ENCODE assay signal across 8 cellular contexts in genomic region chr5:38846379-38846967, GRCh38. TPM values are rescaled to one million over a fixed set of nuclear protein-coding genes. Genes with fewer than 3 reads are reported as not detected.
A peak's percentile ranks its signal among the peaks of the same experiment; 100 is the strongest.
DNase-seq lines count a peak whose midpoint lies in the region.

No MANE protein-coding gene starts in this region.

- H3K4me3 ChIP-seq in mesendoderm (ENCODE audit: low read length): peak overlapping the region; percentile 48
- H3K4me3 ChIP-seq in urinary bladder (ENCODE audit: low read depth, low read length): peak overlapping the region; percentile 70

- peaks cover 2% of the 10 kb centered on the region for H3K4me1 Mint-ChIP-seq in activated naive CD4-positive, alpha-beta T cell treated with anti-CD3 and anti-CD28 coated beads, Interleukin-2, amount 10 ng/mL, durations not matched to agents 7 days and 5 days

- no peaks in the 10 kb centered on the region for H3K79me2 ChIP-seq in mesendoderm (ENCODE audit: control insufficient read depth, insufficient read depth, low read length)

- H2BK120ac ChIP-seq in mesendoderm (ENCODE audit: low read depth, low read length): no peak overlapping the region

- H2BK5ac ChIP-seq in mesendoderm (ENCODE audit: low read length): no peak overlapping the region

- H3K56ac ChIP-seq in mesendoderm (ENCODE audit: low read length): peak overlapping the region; percentile 92

- H3K4ac ChIP-seq in mesendoderm (ENCODE audit: low read depth, low read length): no peak overlapping the region

- H3K27me3 Mint-ChIP-seq in activated naive CD4-positive, alpha-beta T cell treated with anti-CD3 and anti-CD28 coated beads, Interleukin-2, amount 10 ng/mL, durations not matched to agents 7 days and 5 days: peaks cover 62% of the 10 kb centered on the region

- no peak overlapping the region for H4K8ac ChIP-seq in mesendoderm (ENCODE audit: low read depth, low read length)

- H2AK5ac ChIP-seq in mesendoderm (ENCODE audit: low read length): no peak overlapping the region

- CTCF ChIA-PET in activated naive CD4-positive, alpha-beta T cell treated with anti-CD3 and anti-CD28 coated beads, Interleukin-2, amount 10 ng/mL, durations not matched to agents 7 days and 5 days (lab: Charles Lee): interaction anchor here (1.5 kb wide), 1 partner anchor 426 kb away, joined by 4 read pairs; no protein-coding TSS in a partner anchor

- no peak overlapping the region for H3K18ac ChIP-seq in mesendoderm (ENCODE audit: low read length)

- peaks cover 2% of the 10 kb centered on the region for H3K27me3 ChIP-seq in mesendoderm (ENCODE audit: insufficient read depth, low read length, poor library complexity)

- H3K23ac ChIP-seq in mesendoderm (ENCODE audit: low read length): no peak overlapping the region

- peak overlapping the region; percentile 77 for H3K4me2 ChIP-seq in mesendoderm (ENCODE audit: low read length)

- H3K4me1 ChIP-seq in mesendoderm (ENCODE audit: control insufficient read depth, low read depth, low read length): no peaks in the 10 kb centered on the region
- no peaks in the 10 kb centered on the region for H3K4me1 ChIP-seq in urinary bladder (ENCODE audit: insufficient read depth)

- peaks cover 1% of the 10 kb centered on the region for H3K36me3 Mint-ChIP-seq in activated naive CD4-positive, alpha-beta T cell treated with anti-CD3 and anti-CD28 coated beads, Interleukin-2, amount 10 ng/mL, durations not matched to agents 7 days and 5 days

- no CpG with 5 or more reads among the region's 22 CpGs for WGBS in mesendoderm (ENCODE audit: extremely low coverage, insufficient coverage, low lambda C conversion rate)
- 20% methylated on average over 22 of the region's 22 CpGs for WGBS in urinary bladder

- H3K4me3 Mint-ChIP-seq in activated naive CD4-positive, alpha-beta T cell treated with anti-CD3 and anti-CD28 coated beads, Interleukin-2, amount 10 ng/mL, durations not matched to agents 7 days and 5 days: peak overlapping the region; percentile 42

- no peak overlapping the region for H3K27ac Mint-ChIP-seq in activated naive CD4-positive, alpha-beta T cell treated with anti-CD3 and anti-CD28 coated beads, Interleukin-2, amount 10 ng/mL, durations not matched to agents 7 days and 5 days

- no peak overlapping the region for H2BK15ac ChIP-seq in mesendoderm (replicated peaks; ENCODE audit: low read depth)

- DNase-seq in activated naive CD4-positive, alpha-beta T cell treated with anti-CD3 and anti-CD28 coated beads, Interleukin-2, amount 10 ng/mL, durations not matched to agents 7 days and 5 days: no peak
- DNase-seq in activated naive CD4-positive, alpha-beta T cell treated with Interleukin-2 at 50 U/mL for 16 hours: no peak
- DNase-seq in caudate nucleus (lab: John Stamatoyannopoulos, UW): no peak
- DNase-seq in mesendoderm: peak; percentile 20
- DNase-seq in effector CD8-positive, alpha-beta T cell (lab: John Stamatoyannopoulos, UW): no peak
- DNase-seq in NCI-H1105 (lab: John Stamatoyannopoulos, UW): no peak
- DNase-seq in NCI-H1417 treated with DMSO at 0.1 percent for 48 hours (lab: John Stamatoyannopoulos, UW): no peak

- no peaks in the 10 kb centered on the region for H3K36me3 ChIP-seq in mesendoderm (ENCODE audit: control insufficient read depth, insufficient read depth, low read length)
- H3K36me3 ChIP-seq in urinary bladder (ENCODE audit: insufficient read depth): no peaks in the 10 kb centered on the region

- H3K9ac ChIP-seq in mesendoderm (ENCODE audit: low read length): peak overlapping the region; percentile 77

- H3K27ac ChIP-seq in caudate nucleus (ENCODE audit: low read depth, low read length): peak overlapping the region; percentile 56
- no peak overlapping the region for H3K27ac ChIP-seq in mesendoderm (ENCODE audit: low read depth, low read length)
- H3K27ac ChIP-seq in urinary bladder (ENCODE audit: low read depth): peak overlapping the region; percentile 85

- H4K5ac ChIP-seq in mesendoderm (ENCODE audit: low read length): no peak overlapping the region

- H3K79me1 ChIP-seq in mesendoderm (ENCODE audit: low read length): no peaks in the 10 kb centered on the region

- no peaks in the 10 kb centered on the region for H3K9me3 Mint-ChIP-seq in activated naive CD4-positive, alpha-beta T cell treated with anti-CD3 and anti-CD28 coated beads, Interleukin-2, amount 10 ng/mL, durations not matched to agents 7 days and 5 days

RNA-seq across cellular contexts. Expression of gene OSMR, which starts 0.7 kb away (rescaled TPM):
- polyA plus RNA-seq in mesendoderm (2013, experiment 1 of 2): 5.1 TPM
- 5.1 TPM for polyA plus RNA-seq in mesendoderm (2013, experiment 2 of 2)
- total RNA-seq in urinary bladder: 24.7 TPM
- 62.4 TPM for polyA plus RNA-seq in urinary bladder
